In the genomic region with DNA sequence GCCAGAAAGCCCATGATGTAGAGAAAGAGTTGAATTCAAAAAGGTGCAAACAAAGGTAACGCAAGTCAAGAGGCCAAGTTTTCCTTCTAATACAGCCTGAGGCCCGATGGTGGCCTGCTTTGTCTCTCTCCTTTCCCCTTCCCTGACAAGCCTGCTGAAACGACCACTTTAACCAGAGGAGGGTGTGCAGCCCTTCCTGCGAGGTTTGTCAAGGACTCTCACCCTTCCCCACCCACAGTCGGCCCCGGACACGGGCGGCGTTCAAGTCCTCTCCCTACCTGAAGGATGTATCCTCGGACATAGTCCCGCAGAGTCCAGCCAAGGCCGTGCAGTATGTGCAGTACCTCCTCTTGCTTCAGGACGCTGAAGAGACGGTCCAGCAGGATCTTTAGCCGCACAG, we compare ENCODE assay signal across 21 cellular contexts.
A peak's percentile ranks its signal among the peaks of the same experiment; 100 is the strongest.
DNase-seq lines count a peak whose midpoint lies in the region; ATAC-seq, FAIRE-seq and TF ChIP-seq lines count a peak whose summit lies in the region.
"Had no signal": no experiment of that assay in that cellular context is flagged by ENCODE, and none has a peak within 500 bp of the region (broad histone marks: within the 10 kb centered on the region; RNA-seq: fewer than 3 reads in every experiment).

No MANE protein-coding gene starts in this region.

- DNase-seq in GM23338 (ENCODE audit: low spot score), result no peak
- DNase-seq in NCI-H146 (lab: John Stamatoyannopoulos, UW), result no peak
- DNase-seq in stimulated activated CD4-positive, alpha-beta T cell treated with anti-CD3 and anti-CD28 coated beads, Interleukin-4, amount 100 ng/mL, for 1 hour, result no peak
- DNase-seq in small intestine, result no peak
- DNase-seq: ACHN; BE2C; C1 segment of cervical spinal cord; CD4-positive, CD25-positive, alpha-beta regulatory T cell; CD8-positive, alpha-beta memory T cell; COR-L47; GDM1; IMR-90 had no signal

- H3K9me2 ChIP-seq in GM23338 (ENCODE audit: insufficient read depth), result no peaks in the 10 kb centered on the region

- TF ChIP-seq CTCF in GM23338 (conservative IDR thresholded peaks at IDR 0.05; ENCODE audit: low read depth in 2 of 2) (no peak), VCaP (conservative IDR thresholded peaks at IDR 0.05) (no peak), nephron (IDR thresholded peaks at IDR 0.05; ENCODE audit: unreplicated experiment in 3 of 3) (no peak)

- ATAC-seq in GM23338, result peak; percentile 64
- peak; percentile 31 for ATAC-seq in stimulated activated memory B cell treated with anti-CD40 and anti-IgM and Interleukin-4, amounts not matched to agents 10 μg/mL and 1 μg/mL and 100 μg/mL, for 72 hours
- ATAC-seq: K562 had no signal

- no peaks in the 10 kb centered on the region for H3K9me3 ChIP-seq in small intestine (ENCODE audit: control insufficient read depth, low read depth)
- H3K9me3 ChIP-seq: BE2C, HAP-1 had no signal

- H3K27ac ChIP-seq in GM23338 (ENCODE audit: low read depth) (peak overlapping the region; percentile 9; the same call in 1 of the 2 replicates), VCaP (peak overlapping the region; percentile 25; the same call in 1 of the 2 replicates), small intestine (ENCODE audit: low read depth in 1 of 2, low read length in 1 of 2) (no peak overlapping the region)
- H3K27ac ChIP-seq: HL-60 had no signal

- H3K4me2 ChIP-seq in GM23338, result no peak overlapping the region

- H3K79me2 ChIP-seq in GM23338 (replicated peaks; ENCODE audit: insufficient read depth), result no peaks in the 10 kb centered on the region

- FAIRE-seq in small intestine (lab: Jason Lieb, UNC), result no peak
- FAIRE-seq: A204.1, GM18507, H1, K562 had no signal

- no peaks in the 10 kb centered on the region for H3K9me3 Mint-ChIP-seq in GM23338
- H3K9me3 Mint-ChIP-seq in nephron, result no peaks in the 10 kb centered on the region
- no peaks in the 10 kb centered on the region for H3K9me3 Mint-ChIP-seq in stimulated activated memory B cell treated with anti-CD40 and anti-IgM and Interleukin-4, amounts not matched to agents 10 μg/mL and 1 μg/mL and 100 μg/mL, for 72 hours

- no peaks in the 10 kb centered on the region for H3K36me3 ChIP-seq in GM23338 (ENCODE audit: insufficient read depth)
- no peaks in the 10 kb centered on the region for H3K36me3 ChIP-seq in small intestine (ENCODE audit: control insufficient read depth in 2 of 2, insufficient read depth in 2 of 2, low read length in 2 of 2)
- H3K36me3 ChIP-seq: BE2C, HAP-1 had no signal

- WGBS in small intestine, 3 donors, result 83 to 89% (median 87%) methylated on average over 15 of the region's 15 CpGs

- peaks cover 4% of the 10 kb centered on the region; the same call in 2 of the 3 replicates for H3K36me3 Mint-ChIP-seq in GM23338 (ENCODE audit: low read depth)
- H3K36me3 Mint-ChIP-seq in nephron (ENCODE audit: low read depth), result peaks cover 27% of the 10 kb centered on the region
- H3K36me3 Mint-ChIP-seq in stimulated activated memory B cell treated with anti-CD40 and anti-IgM and Interleukin-4, amounts not matched to agents 10 μg/mL and 1 μg/mL and 100 μg/mL, for 72 hours, result no peaks in the 10 kb centered on the region
- H3K36me3 Mint-ChIP-seq: CD4-positive, CD25-positive, alpha-beta regulatory T cell; CD8-positive, alpha-beta memory T cell had no signal

- H3K27me3 ChIP-seq in GM23338 (ENCODE audit: insufficient read depth), result no peaks in the 10 kb centered on the region
- no peaks in the 10 kb centered on the region for H3K27me3 ChIP-seq in small intestine (ENCODE audit: control insufficient read depth in 2 of 2, insufficient read depth in 2 of 2, low read length in 2 of 2)
- H3K27me3 ChIP-seq: BE2C had no signal

- no peak overlapping the region for H3K4me3 ChIP-seq in GM23338
- H3K4me3 ChIP-seq in small intestine (ENCODE audit: low read depth in 1 of 2, low read length in 2 of 2), result no peak overlapping the region
- H3K4me3 ChIP-seq: HAP-1, K562 had no signal

- no peaks in the 10 kb centered on the region for H3K4me1 ChIP-seq in GM23338 (ENCODE audit: insufficient read depth)
- H3K4me1 ChIP-seq in small intestine (ENCODE audit: control insufficient read depth in 2 of 2, insufficient read depth in 1 of 2, low read depth in 1 of 2, low read length in 1 of 2), result no peaks in the 10 kb centered on the region
- H3K4me1 ChIP-seq: BE2C, HAP-1 had no signal

- H3K27ac Mint-ChIP-seq in GM23338 (peak overlapping the region; percentile 75; the same call in 1 of the 2 replicates), nephron (peak overlapping the region in 2 of 3 experiments; percentile 40 to 96)
- H3K27ac Mint-ChIP-seq in stimulated activated memory B cell treated with anti-CD40 and anti-IgM and Interleukin-4, amounts not matched to agents 10 μg/mL and 1 μg/mL and 100 μg/mL, for 72 hours, result no peak overlapping the region
- H3K27ac Mint-ChIP-seq: CD4-positive, CD25-positive, alpha-beta regulatory T cell had no signal

- peaks cover 22% of the 10 kb centered on the region for H3K4me1 Mint-ChIP-seq in GM23338
- peaks cover 26% of the 10 kb centered on the region for H3K4me1 Mint-ChIP-seq in nephron
- H3K4me1 Mint-ChIP-seq in stimulated activated memory B cell treated with anti-CD40 and anti-IgM and Interleukin-4, amounts not matched to agents 10 μg/mL and 1 μg/mL and 100 μg/mL, for 72 hours, result no peaks in the 10 kb centered on the region
- H3K4me1 Mint-ChIP-seq: CD4-positive, CD25-positive, alpha-beta regulatory T cell; CD8-positive, alpha-beta memory T cell had no signal

- 0 out of 2 replicates have a peak, but pooled peaks cover 3% of the 10 kb centered on the region for H4K20me1 ChIP-seq in GM23338 (replicated peaks; ENCODE audit: insufficient read depth)

- H2AFZ ChIP-seq in GM23338, result no peak overlapping the region

- peaks cover 6% of the 10 kb centered on the region for H3K27me3 Mint-ChIP-seq in GM23338 (ENCODE audit: insufficient read depth, low read depth, poor library complexity)
- no peaks in the 10 kb centered on the region for H3K27me3 Mint-ChIP-seq in nephron (ENCODE audit: low read depth)
- no peaks in the 10 kb centered on the region for H3K27me3 Mint-ChIP-seq in stimulated activated memory B cell treated with anti-CD40 and anti-IgM and Interleukin-4, amounts not matched to agents 10 μg/mL and 1 μg/mL and 100 μg/mL, for 72 hours
- H3K27me3 Mint-ChIP-seq: CD4-positive, CD25-positive, alpha-beta regulatory T cell had no signal

- H3K4me3 Mint-ChIP-seq in GM23338 (no peak overlapping the region), nephron (no peak overlapping the region)
- no peak overlapping the region for H3K4me3 Mint-ChIP-seq in stimulated activated memory B cell treated with anti-CD40 and anti-IgM and Interleukin-4, amounts not matched to agents 10 μg/mL and 1 μg/mL and 100 μg/mL, for 72 hours
- H3K4me3 Mint-ChIP-seq: CD4-positive, CD25-positive, alpha-beta regulatory T cell; CD8-positive, alpha-beta memory T cell had no signal

- H3F3A ChIP-seq in GM23338 (replicated peaks; ENCODE audit: low read depth), result 0 out of 2 replicates have a peak, but pooled peaks cover 2% of the 10 kb centered on the region

TF ChIP-seq in GM23338, 12 proteins besides CTCF, POLR2A, EP300 and RAD21:
- TF ChIP-seq ZNF114 (CRISPR knock-in tag; IDR thresholded peaks at IDR 0.05) (no peak), NANOG (IDR thresholded peaks at IDR 0.05; ENCODE audit: borderline replicate concordance) (no peak), STAT1 (IDR thresholded peaks at IDR 0.05; ENCODE audit: unreplicated experiment) (no peak), EZH2 (IDR thresholded peaks at IDR 0.05; ENCODE audit: low read depth, unreplicated experiment) (no peak), POLR2AphosphoS5 (IDR thresholded peaks at IDR 0.05; ENCODE audit: low read depth) (no peak)
- TF ChIP-seq, protein P1, sequence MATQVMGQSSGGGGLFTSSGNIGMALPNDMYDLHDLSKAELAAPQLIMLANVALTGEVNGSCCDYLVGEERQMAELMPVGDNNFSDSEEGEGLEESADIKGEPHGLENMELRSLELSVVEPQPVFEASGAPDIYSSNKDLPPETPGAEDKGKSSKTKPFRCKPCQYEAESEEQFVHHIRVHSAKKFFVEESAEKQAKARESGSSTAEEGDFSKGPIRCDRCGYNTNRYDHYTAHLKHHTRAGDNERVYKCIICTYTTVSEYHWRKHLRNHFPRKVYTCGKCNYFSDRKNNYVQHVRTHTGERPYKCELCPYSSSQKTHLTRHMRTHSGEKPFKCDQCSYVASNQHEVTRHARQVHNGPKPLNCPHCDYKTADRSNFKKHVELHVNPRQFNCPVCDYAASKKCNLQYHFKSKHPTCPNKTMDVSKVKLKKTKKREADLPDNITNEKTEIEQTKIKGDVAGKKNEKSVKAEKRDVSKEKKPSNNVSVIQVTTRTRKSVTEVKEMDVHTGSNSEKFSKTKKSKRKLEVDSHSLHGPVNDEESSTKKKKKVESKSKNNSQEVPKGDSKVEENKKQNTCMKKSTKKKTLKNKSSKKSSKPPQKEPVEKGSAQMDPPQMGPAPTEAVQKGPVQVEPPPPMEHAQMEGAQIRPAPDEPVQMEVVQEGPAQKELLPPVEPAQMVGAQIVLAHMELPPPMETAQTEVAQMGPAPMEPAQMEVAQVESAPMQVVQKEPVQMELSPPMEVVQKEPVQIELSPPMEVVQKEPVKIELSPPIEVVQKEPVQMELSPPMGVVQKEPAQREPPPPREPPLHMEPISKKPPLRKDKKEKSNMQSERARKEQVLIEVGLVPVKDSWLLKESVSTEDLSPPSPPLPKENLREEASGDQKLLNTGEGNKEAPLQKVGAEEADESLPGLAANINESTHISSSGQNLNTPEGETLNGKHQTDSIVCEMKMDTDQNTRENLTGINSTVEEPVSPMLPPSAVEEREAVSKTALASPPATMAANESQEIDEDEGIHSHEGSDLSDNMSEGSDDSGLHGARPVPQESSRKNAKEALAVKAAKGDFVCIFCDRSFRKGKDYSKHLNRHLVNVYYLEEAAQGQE (IDR thresholded peaks at IDR 0.05; ENCODE audit: unreplicated experiment), result no peak
- TF ChIP-seq, protein P2, sequence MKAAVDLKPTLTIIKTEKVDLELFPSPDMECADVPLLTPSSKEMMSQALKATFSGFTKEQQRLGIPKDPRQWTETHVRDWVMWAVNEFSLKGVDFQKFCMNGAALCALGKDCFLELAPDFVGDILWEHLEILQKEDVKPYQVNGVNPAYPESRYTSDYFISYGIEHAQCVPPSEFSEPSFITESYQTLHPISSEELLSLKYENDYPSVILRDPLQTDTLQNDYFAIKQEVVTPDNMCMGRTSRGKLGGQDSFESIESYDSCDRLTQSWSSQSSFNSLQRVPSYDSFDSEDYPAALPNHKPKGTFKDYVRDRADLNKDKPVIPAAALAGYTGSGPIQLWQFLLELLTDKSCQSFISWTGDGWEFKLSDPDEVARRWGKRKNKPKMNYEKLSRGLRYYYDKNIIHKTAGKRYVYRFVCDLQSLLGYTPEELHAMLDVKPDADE (IDR thresholded peaks at IDR 0.05), result no peak

Comparison
In these comparisons a context has a peak if more than half of its experiments do, and no peak if none do; other contexts are left out.
1. H3K27ac ChIP-seq: peak in GM23338 (single experiment) and VCaP (single experiment); none in small intestine (0 of 2).